ENCODE assay signal across 26 cellular contexts in genomic region chr11:28984216-28984615, GRCh38.
"Had no signal": no experiment of that assay in that cellular context is flagged by ENCODE, and none has a peak within 500 bp of the region (broad histone marks: within the 10 kb centered on the region; RNA-seq: fewer than 3 reads in every experiment).

No MANE protein-coding gene starts in this region.

- H3K27me3 ChIP-seq: ascending aorta, cardiac muscle cell, SJSA1 had no signal

- H3K27ac ChIP-seq: ascending aorta, cardiac muscle cell, KMS-11, SJSA1 had no signal

- H3K4me1 ChIP-seq: ascending aorta had no signal

- H3K9ac ChIP-seq: KMS-11 had no signal

- H3K4me1 Mint-ChIP-seq: activated B cell treated with CpG ODN at 0.5 μM for 24 hours; activated CD4-positive, alpha-beta T cell treated with anti-CD3 and anti-CD28 coated beads, Interleukin-2, amount 10 ng/mL, durations not matched to agents 24 days and 14 days; activated CD8-positive, alpha-beta memory T cell treated with anti-CD3 and anti-CD28 coated beads, Interleukin-2, amount 10 ng/mL, durations not matched to agents 7 days and 5 days; activated naive CD4-positive, alpha-beta T cell treated with anti-CD3 and anti-CD28 coated beads, Interleukin-2, amount 50 U/mL, for 24 hours; brain; IgD-negative memory B cell had no signal

- H3K36me3 Mint-ChIP-seq: activated CD8-positive, alpha-beta memory T cell treated with anti-CD3 and anti-CD28 coated beads, Interleukin-2, amount 10 ng/mL, durations not matched to agents 7 days and 5 days; activated naive CD4-positive, alpha-beta T cell treated with anti-CD3 and anti-CD28 coated beads, Interleukin-2, amount 50 U/mL, for 24 hours; brain; IgD-negative memory B cell had no signal

- H3K27me3 Mint-ChIP-seq: activated B cell treated with CpG ODN at 0.5 μM for 24 hours; activated CD4-positive, alpha-beta T cell treated with anti-CD3 and anti-CD28 coated beads, Interleukin-2, amount 10 ng/mL, durations not matched to agents 24 days and 14 days; activated CD8-positive, alpha-beta memory T cell treated with anti-CD3 and anti-CD28 coated beads, Interleukin-2, amount 10 ng/mL, durations not matched to agents 7 days and 5 days; activated naive CD4-positive, alpha-beta T cell treated with anti-CD3 and anti-CD28 coated beads, Interleukin-2, amount 50 U/mL, for 24 hours; activated T-cell treated with anti-CD3 and anti-CD28 coated beads, Interleukin-2, amount 50 U/mL, for 24 hours; IgD-negative memory B cell had no signal

- DNase-seq: activated B cell treated with CpG ODN at 0.5 μM for 24 hours; activated CD4-positive, alpha-beta T cell treated with anti-CD3 and anti-CD28 coated beads for 1 hour; activated CD4-positive, alpha-beta T cell treated with anti-CD3 and anti-CD28 coated beads, Interleukin-2, amount 10 ng/mL, durations not matched to agents 24 days and 14 days; activated CD4-positive, alpha-beta T cell treated with anti-CD3 and anti-CD28 coated beads, Interleukin-2, amount 50 U/mL, for 48 hours; activated CD8-positive, alpha-beta memory T cell treated with anti-CD3 and anti-CD28 coated beads, Interleukin-2, amount 10 ng/mL, durations not matched to agents 7 days and 5 days; activated effector memory CD4-positive, alpha-beta T cell treated with Interleukin-2 at 50 U/mL for 16 hours; activated naive CD4-positive, alpha-beta T cell; activated T-cell treated with anti-CD3 and anti-CD28 coated beads, Interleukin-2, amount 50 U/mL, for 24 hours; amniotic stem cell; MV-4-11; NCI-H1417 treated with DMSO at 0.1 percent for 48 hours; NCI-H187; NCI-H446; NCI-H524 treated with DMSO at 0.1 percent for 48 hours; SHP77; SW 1271 had no signal

- H3K4me2 ChIP-seq: KMS-11 had no signal

- H3K36me3 ChIP-seq: ascending aorta, cardiac muscle cell, SJSA1 had no signal

- H3K4me3 Mint-ChIP-seq: activated B cell treated with CpG ODN at 0.5 μM for 24 hours; activated CD4-positive, alpha-beta T cell treated with anti-CD3 and anti-CD28 coated beads, Interleukin-2, amount 10 ng/mL, durations not matched to agents 24 days and 14 days; activated CD8-positive, alpha-beta memory T cell treated with anti-CD3 and anti-CD28 coated beads, Interleukin-2, amount 10 ng/mL, durations not matched to agents 7 days and 5 days; activated naive CD4-positive, alpha-beta T cell treated with anti-CD3 and anti-CD28 coated beads, Interleukin-2, amount 50 U/mL, for 24 hours; activated T-cell treated with anti-CD3 and anti-CD28 coated beads, Interleukin-2, amount 50 U/mL, for 24 hours; activated T-helper 1 cell treated with anti-CD3 and anti-CD28 coated beads, Interleukin-12 subunit alpha, Interleukin-12 subunit beta, Interleukin-2, Interleukin-4 antibody, amounts not matched to agents 30 ng/mL and 10 ng/mL and 1 ng/mL, durations not matched to agents 14 hours and 24 hours and 36 hours; brain; IgD-negative memory B cell had no signal

- H3K9me3 ChIP-seq: ascending aorta, SJSA1 had no signal

- ATAC-seq: activated CD8-positive, alpha-beta memory T cell treated with anti-CD3 and anti-CD28 coated beads, Interleukin-2, amount 10 ng/mL, durations not matched to agents 7 days and 5 days; PC-3; SK-N-SH treated with all-trans-retinoic acid at 6 μM for 48 hours had no signal

- H3K4me3 ChIP-seq: ascending aorta, cardiac muscle cell, SJSA1 had no signal

- H3K27ac Mint-ChIP-seq: activated B cell treated with CpG ODN at 0.5 μM for 24 hours; activated CD4-positive, alpha-beta T cell treated with anti-CD3 and anti-CD28 coated beads, Interleukin-2, amount 10 ng/mL, durations not matched to agents 24 days and 14 days; activated CD8-positive, alpha-beta memory T cell treated with anti-CD3 and anti-CD28 coated beads, Interleukin-2, amount 10 ng/mL, durations not matched to agents 7 days and 5 days; activated naive CD4-positive, alpha-beta T cell treated with anti-CD3 and anti-CD28 coated beads, Interleukin-2, amount 50 U/mL, for 24 hours; activated T-cell treated with anti-CD3 and anti-CD28 coated beads, Interleukin-2, amount 50 U/mL, for 24 hours; activated T-helper 1 cell treated with anti-CD3 and anti-CD28 coated beads, Interleukin-12 subunit alpha, Interleukin-12 subunit beta, Interleukin-2, Interleukin-4 antibody, amounts not matched to agents 30 ng/mL and 10 ng/mL and 1 ng/mL, durations not matched to agents 14 hours and 24 hours and 36 hours; brain; IgD-negative memory B cell had no signal

- H3K9me3 Mint-ChIP-seq: brain had no signal
